Comparison of ENCODE assay signal across 1 cellular context in the genomic region with DNA sequence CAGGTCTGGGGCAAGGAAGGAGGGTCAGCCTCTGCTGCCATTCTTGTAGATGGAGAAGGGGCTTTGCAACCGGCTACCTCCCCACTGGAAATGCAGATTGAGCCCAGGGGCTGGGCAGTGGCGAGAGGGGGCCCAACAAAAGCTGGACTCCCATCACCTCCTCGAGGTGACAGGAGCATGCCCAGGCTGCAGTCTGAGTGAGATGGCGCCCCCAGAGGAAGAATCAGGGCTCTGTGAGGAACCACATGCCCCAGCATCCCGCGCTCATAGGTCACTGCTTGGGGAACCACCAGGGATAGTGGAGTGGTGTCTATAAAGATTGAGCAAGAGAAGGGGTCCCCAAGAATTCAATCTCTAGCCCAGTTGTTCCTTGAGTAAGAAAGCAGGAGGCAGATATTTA.
TF ChIP-seq lines count a peak whose summit lies in the region.

No MANE protein-coding gene starts in this region.

TF ChIP-seq in SK-N-SH, 30 proteins besides CTCF, POLR2A, EP300 and RAD21:
- TF ChIP-seq SMC3 (IDR thresholded peaks at IDR 0.05; ENCODE audit: low read depth, low read length) = no peak
- TF ChIP-seq, protein P1, sequence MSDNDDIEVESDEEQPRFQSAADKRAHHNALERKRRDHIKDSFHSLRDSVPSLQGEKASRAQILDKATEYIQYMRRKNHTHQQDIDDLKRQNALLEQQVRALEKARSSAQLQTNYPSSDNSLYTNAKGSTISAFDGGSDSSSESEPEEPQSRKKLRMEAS (IDR thresholded peaks at IDR 0.05; ENCODE audit: low read depth) = no peak
- TF ChIP-seq, protein P2, sequence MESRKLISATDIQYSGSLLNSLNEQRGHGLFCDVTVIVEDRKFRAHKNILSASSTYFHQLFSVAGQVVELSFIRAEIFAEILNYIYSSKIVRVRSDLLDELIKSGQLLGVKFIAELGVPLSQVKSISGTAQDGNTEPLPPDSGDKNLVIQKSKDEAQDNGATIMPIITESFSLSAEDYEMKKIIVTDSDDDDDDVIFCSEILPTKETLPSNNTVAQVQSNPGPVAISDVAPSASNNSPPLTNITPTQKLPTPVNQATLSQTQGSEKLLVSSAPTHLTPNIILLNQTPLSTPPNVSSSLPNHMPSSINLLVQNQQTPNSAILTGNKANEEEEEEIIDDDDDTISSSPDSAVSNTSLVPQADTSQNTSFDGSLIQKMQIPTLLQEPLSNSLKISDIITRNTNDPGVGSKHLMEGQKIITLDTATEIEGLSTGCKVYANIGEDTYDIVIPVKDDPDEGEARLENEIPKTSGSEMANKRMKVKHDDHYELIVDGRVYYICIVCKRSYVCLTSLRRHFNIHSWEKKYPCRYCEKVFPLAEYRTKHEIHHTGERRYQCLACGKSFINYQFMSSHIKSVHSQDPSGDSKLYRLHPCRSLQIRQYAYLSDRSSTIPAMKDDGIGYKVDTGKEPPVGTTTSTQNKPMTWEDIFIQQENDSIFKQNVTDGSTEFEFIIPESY (IDR thresholded peaks at IDR 0.05; ENCODE audit: borderline replicate concordance, low read depth) = no peak
- TF ChIP-seq SIN3A (IDR thresholded peaks at IDR 0.05; ENCODE audit: borderline replicate concordance, low read depth, low read length) = no peak
- TF ChIP-seq RXRA (IDR thresholded peaks at IDR 0.05; ENCODE audit: borderline replicate concordance, low read depth) = no peak
- no peak for TF ChIP-seq CHD2 (IDR thresholded peaks at IDR 0.05; ENCODE audit: low read length, partially characterized antibody)
- TF ChIP-seq PBX3 (IDR thresholded peaks at IDR 0.05) = no peak
- TF ChIP-seq NRF1 (IDR thresholded peaks at IDR 0.05; ENCODE audit: low read depth, low read length) = no peak
